9 cellular contexts compared by ENCODE assay signal in genomic region chr16:9381908-9382307, GRCh38.
"Had no signal": no experiment of that assay in that cellular context is flagged by ENCODE, and none has a peak within 500 bp of the region (broad histone marks: within the 10 kb centered on the region; RNA-seq: fewer than 3 reads in every experiment).

No MANE protein-coding gene starts in this region.

- H3K4me3 ChIP-seq: GM23248, GM23338, HAP-1 had no signal

- ATAC-seq: GM23338, HCT116 had no signal

- H3K36me3 ChIP-seq: HAP-1 had no signal

- H3K4me1 ChIP-seq: HAP-1 had no signal

- H3K27ac ChIP-seq: GM23248 had no signal

- H3K9me3 ChIP-seq: HAP-1 had no signal

- DNase-seq: GM23248, GOT3, H7, H9, HCEC 1CT, HFFc6 had no signal
